9 cellular contexts compared by ENCODE assay signal in genomic region chr3:13574798-13575451, GRCh38. TPM values are rescaled to one million over a fixed set of nuclear protein-coding genes. Genes with fewer than 3 reads are reported as not detected.
DNase-seq lines count a peak whose midpoint lies in the region; ATAC-seq and TF ChIP-seq lines count a peak whose summit lies in the region.
"Had no signal": no experiment of that assay in that cellular context is flagged by ENCODE, and none has a peak within 500 bp of the region (broad histone marks: within the 10 kb centered on the region; RNA-seq: fewer than 3 reads in every experiment).

No MANE protein-coding gene starts in this region.

- ATAC-seq in HG02852 (IDR thresholded peaks at IDR 0.05; ENCODE audit: unreplicated experiment) (no peak), esophagus mucosa (no peak)
- ATAC-seq: left lobe of liver had no signal

- TF ChIP-seq POLR2A in erythroblast (IDR thresholded peaks at IDR 0.05; ENCODE audit: low read length) = peak; percentile 37

- peak overlapping the region in 15 of 21 experiments; percentile 15 to 77 (median 55) for H3K27ac ChIP-seq in skin epidermis

- peak; percentile 6 for DNase-seq in NCI-H345 (lab: John Stamatoyannopoulos, UW)
- DNase-seq in NCI-H345 treated with DMSO at 0.1 percent for 48 hours (lab: John Stamatoyannopoulos, UW; ENCODE audit: unreplicated experiment) = no peak
- DNase-seq in NCI-H524 (lab: John Stamatoyannopoulos, UW) = peak; percentile 78 to 81
- DNase-seq in erythroblast (lab: John Stamatoyannopoulos, UW) = peak; percentile 94 to 95
- DNase-seq in SHP77 treated with DMSO at 0.1 percent for 48 hours (lab: John Stamatoyannopoulos, UW) = no peak

- no peak overlapping the region for H3K4me3 ChIP-seq in skin epidermis

RNA-seq across cellular contexts. Expression of gene FBLN2, which starts 26.0 kb away (rescaled TPM):
- 10.4 TPM for total RNA-seq in esophagus mucosa

Comparison
In these comparisons a context has a peak if more than half of its experiments do, and no peak if none do; other contexts are left out.
1. DNase-seq: peak in NCI-H345 (single experiment), NCI-H524 (2 of 2) and erythroblast (2 of 2); none in NCI-H345 treated with DMSO at 0.1 percent for 48 hours (single experiment) and SHP77 treated with DMSO at 0.1 percent for 48 hours (single experiment).